In genomic region chr17:77501101-77501566, GRCh38 we compare ENCODE assay signal across 9 cellular contexts.
DNase-seq lines count a peak whose midpoint lies in the region; ATAC-seq and TF ChIP-seq lines count a peak whose summit lies in the region.
"Had no signal": no experiment of that assay in that cellular context is flagged by ENCODE, and none has a peak within 500 bp of the region (broad histone marks: within the 10 kb centered on the region; RNA-seq: fewer than 3 reads in every experiment).

No MANE protein-coding gene starts in this region.

- H3K4me1 ChIP-seq in cardiac muscle cell (ENCODE audit: low read depth) (no peaks in the 10 kb centered on the region), esophagus muscularis mucosa (no peaks in the 10 kb centered on the region)

- H3K27me3 Mint-ChIP-seq in type B pancreatic cell, result no peaks in the 10 kb centered on the region

- peaks cover 8% of the 10 kb centered on the region for H3K36me3 Mint-ChIP-seq in type B pancreatic cell

- 90% methylated on average over 12 of the region's 12 CpGs for WGBS in esophagus muscularis mucosa

- intact Hi-C loops in left cardiac atrium (cut with DNase I) (no loop called here), esophagus muscularis mucosa (cut with DNase I) (no loop called here)

- no peaks in the 10 kb centered on the region for H3K4me1 Mint-ChIP-seq in type B pancreatic cell (ENCODE audit: unreplicated experiment)

- TF ChIP-seq EP300 in esophagus muscularis mucosa (IDR thresholded peaks at IDR 0.05), result no peak

- H3K27me3 ChIP-seq in cardiac muscle cell, result no peaks in the 10 kb centered on the region
- H3K27me3 ChIP-seq in esophagus muscularis mucosa, result no peaks in the 10 kb centered on the region

- peak; percentile 49 for TF ChIP-seq CTCF in cardiac muscle cell (IDR thresholded peaks at IDR 0.05; ENCODE audit: low read depth, low read length)
- peak; percentile 17 to 48 (median 23) for TF ChIP-seq CTCF in esophagus muscularis mucosa (IDR thresholded peaks at IDR 0.05)
- TF ChIP-seq CTCF in type B pancreatic cell (conservative IDR thresholded peaks at IDR 0.05), result peak; percentile 74

- no peak for ATAC-seq in left cardiac atrium
- no peak for ATAC-seq in GM18517 (IDR thresholded peaks at IDR 0.05; ENCODE audit: unreplicated experiment)
- no peak for ATAC-seq in GM21423 (IDR thresholded peaks at IDR 0.05; ENCODE audit: unreplicated experiment)

- no peak overlapping the region for H3K4me3 Mint-ChIP-seq in type B pancreatic cell

- H3K9me3 Mint-ChIP-seq in type B pancreatic cell, result no peaks in the 10 kb centered on the region

- peak; percentile 35 to 40 for DNase-seq in cardiac muscle cell (ENCODE audit: low read depth in 1 of 2, low spot score in 1 of 2)
- DNase-seq in left cardiac atrium, result no peak
- DNase-seq in SKM-1 (lab: John Stamatoyannopoulos, UW; ENCODE audit: unreplicated experiment), result peak; percentile 24
- DNase-seq in esophagus muscularis mucosa (ENCODE audit: extremely low spot score), result no peak
- no peak for DNase-seq in type B pancreatic cell (ENCODE audit: extremely low spot score, unreplicated experiment)
- no peak for DNase-seq in AG08395 (ENCODE audit: low spot score)

- H3K4me3 ChIP-seq in cardiac muscle cell (no peak overlapping the region), esophagus muscularis mucosa (no peak overlapping the region)
- H3K4me3 ChIP-seq: SK-N-MC had no signal

- no peak for TF ChIP-seq POLR2A in esophagus muscularis mucosa (IDR thresholded peaks at IDR 0.05; ENCODE audit: low read depth)

- peak overlapping the region; percentile 26 for H3K27ac Mint-ChIP-seq in type B pancreatic cell

- H3K9me3 ChIP-seq in cardiac muscle cell (ENCODE audit: low read depth) (no peaks in the 10 kb centered on the region), esophagus muscularis mucosa (no peaks in the 10 kb centered on the region)

- H3K27ac ChIP-seq in cardiac muscle cell (no peak overlapping the region), esophagus muscularis mucosa (replicated peaks in 1 of 4) (no peak overlapping the region)
- H3K27ac ChIP-seq: SK-N-MC had no signal

- H3K36me3 ChIP-seq in cardiac muscle cell (no peaks in the 10 kb centered on the region), esophagus muscularis mucosa (peaks cover 12 to 53% (median 44%) of the 10 kb centered on the region in 4 donors)

Comparison
In these comparisons a context has a peak if more than half of its experiments do, and no peak if none do; other contexts are left out.
1. DNase-seq: peak in cardiac muscle cell (2 of 2) and SKM-1 (single experiment); none in left cardiac atrium (single experiment), esophagus muscularis mucosa (single experiment), type B pancreatic cell (single experiment) and AG08395 (single experiment).
2. CTCF ChIP-seq: peak in every context shown above with its lines; median percentile 74 in type B pancreatic cell; 49 in cardiac muscle cell; 23 in esophagus muscularis mucosa.